In genomic region chr2:9200634-9201015, GRCh38 we compare ENCODE assay signal across 18 cellular contexts. TPM values are rescaled to one million over a fixed set of nuclear protein-coding genes. Genes with fewer than 3 reads are reported as not detected.
"Had no signal": no experiment of that assay in that cellular context is flagged by ENCODE, and none has a peak within 500 bp of the region (broad histone marks: within the 10 kb centered on the region; RNA-seq: fewer than 3 reads in every experiment).

No MANE protein-coding gene starts in this region.

- H3K36me3 Mint-ChIP-seq: activated naive CD8-positive, alpha-beta T cell treated with anti-CD3 and anti-CD28 coated beads for 36 hours; brain had no signal

- H3K27ac ChIP-seq: gastrocnemius medialis, heart right ventricle had no signal

- H3K36me3 ChIP-seq: gastrocnemius medialis, heart right ventricle, upper lobe of left lung had no signal

- H3K9me3 Mint-ChIP-seq: activated CD4-positive, alpha-beta T cell treated with anti-CD3 and anti-CD28 coated beads, Interleukin-2, amount 10 ng/mL, durations not matched to agents 24 days and 14 days; naive thymus-derived CD8-positive, alpha-beta T cell; stimulated activated naive CD8-positive, alpha-beta T cell treated with anti-CD3 and anti-CD28 coated beads, Interleukin-15, amount 100 ng/mL, for 72 hours; T-helper 2 cell treated with Interferon-gamma antibody and Interleukin-4, amounts not matched to agents 5 μg/mL and 100 μg/mL, for 36 hours had no signal

- H3K4me3 Mint-ChIP-seq: activated CD4-positive, alpha-beta T cell treated with anti-CD3 and anti-CD28 coated beads, Interleukin-2, amount 10 ng/mL, durations not matched to agents 24 days and 14 days; activated CD8-positive, alpha-beta T cell treated with anti-CD3 and anti-CD28 coated beads, Interleukin-2, amount 10 ng/mL, durations not matched to agents 7 days and 5 days; activated naive CD8-positive, alpha-beta T cell treated with anti-CD3 and anti-CD28 coated beads for 36 hours; naive thymus-derived CD8-positive, alpha-beta T cell; stimulated activated naive CD8-positive, alpha-beta T cell treated with anti-CD3 and anti-CD28 coated beads, Interleukin-15, amount 100 ng/mL, for 72 hours; T-helper 2 cell treated with Interferon-gamma antibody and Interleukin-4, amounts not matched to agents 5 μg/mL and 100 μg/mL, for 36 hours had no signal

- H3K27me3 ChIP-seq: upper lobe of left lung had no signal

- ATAC-seq: activated CD8-positive, alpha-beta T cell treated with anti-CD3 and anti-CD28 coated beads, Interleukin-2, amount 10 ng/mL, durations not matched to agents 7 days and 5 days; gastrocnemius medialis; mucosa of descending colon; naive thymus-derived CD8-positive, alpha-beta T cell; sciatic nerve; stimulated activated naive CD8-positive, alpha-beta T cell treated with anti-CD3 and anti-CD28 coated beads, Interleukin-15, amount 100 ng/mL, for 72 hours had no signal

- H3K4me3 ChIP-seq: gastrocnemius medialis, heart right ventricle, mucosa of descending colon, upper lobe of left lung had no signal

- DNase-seq: activated CD4-positive, alpha-beta T cell treated with anti-CD3 and anti-CD28 coated beads, Interleukin-2, amount 10 ng/mL, durations not matched to agents 24 days and 14 days; activated CD4-positive, CD25-positive, alpha-beta regulatory T cell; activated CD8-positive, alpha-beta T cell treated with anti-CD3 and anti-CD28 coated beads, Interleukin-2, amount 10 ng/mL, durations not matched to agents 7 days and 5 days; activated naive CD8-positive, alpha-beta T cell treated with anti-CD3 and anti-CD28 coated beads for 36 hours; amygdala; effector CD8-positive, alpha-beta T cell; gastrocnemius medialis; heart right ventricle; mammary epithelial cell; mucosa of descending colon; naive thymus-derived CD8-positive, alpha-beta T cell; stimulated activated CD4-positive, alpha-beta T cell treated with anti-CD3 and anti-CD28 coated beads, Interleukin-1b, Interleukin-23, amount 100 ng/mL, for 48 hours; stimulated activated naive CD8-positive, alpha-beta T cell treated with anti-CD3 and anti-CD28 coated beads, Interleukin-15, amount 100 ng/mL, for 72 hours; upper lobe of left lung had no signal

- H3K27me3 Mint-ChIP-seq: progenitor cell of endocrine pancreas had no signal

- H3K9me3 ChIP-seq: gastrocnemius medialis, heart right ventricle, mucosa of descending colon, upper lobe of left lung had no signal

- H3K27ac Mint-ChIP-seq: activated CD4-positive, alpha-beta T cell treated with anti-CD3 and anti-CD28 coated beads, Interleukin-2, amount 10 ng/mL, durations not matched to agents 24 days and 14 days; activated CD8-positive, alpha-beta T cell treated with anti-CD3 and anti-CD28 coated beads, Interleukin-2, amount 10 ng/mL, durations not matched to agents 7 days and 5 days; activated naive CD8-positive, alpha-beta T cell treated with anti-CD3 and anti-CD28 coated beads for 36 hours; naive thymus-derived CD8-positive, alpha-beta T cell; progenitor cell of endocrine pancreas; T-helper 2 cell treated with Interferon-gamma antibody and Interleukin-4, amounts not matched to agents 5 μg/mL and 100 μg/mL, for 36 hours had no signal

- H3K4me1 Mint-ChIP-seq: activated CD4-positive, alpha-beta T cell treated with anti-CD3 and anti-CD28 coated beads, Interleukin-2, amount 10 ng/mL, durations not matched to agents 24 days and 14 days; activated naive CD8-positive, alpha-beta T cell treated with anti-CD3 and anti-CD28 coated beads for 36 hours had no signal

RNA-seq across cellular contexts. Expression of gene ASAP2, which starts 6.0 kb away (rescaled TPM):
- total RNA-seq: activated CD8-positive, alpha-beta T cell treated with anti-CD3 and anti-CD28 coated beads, Interleukin-2, amount 10 ng/mL, durations not matched to agents 7 days and 5 days; naive thymus-derived CD8-positive, alpha-beta T cell had no signal
- polyA plus RNA-seq: naive thymus-derived CD8-positive, alpha-beta T cell had no signal
